Comparison of ENCODE assay signal across 1 cellular context in the genomic region with DNA sequence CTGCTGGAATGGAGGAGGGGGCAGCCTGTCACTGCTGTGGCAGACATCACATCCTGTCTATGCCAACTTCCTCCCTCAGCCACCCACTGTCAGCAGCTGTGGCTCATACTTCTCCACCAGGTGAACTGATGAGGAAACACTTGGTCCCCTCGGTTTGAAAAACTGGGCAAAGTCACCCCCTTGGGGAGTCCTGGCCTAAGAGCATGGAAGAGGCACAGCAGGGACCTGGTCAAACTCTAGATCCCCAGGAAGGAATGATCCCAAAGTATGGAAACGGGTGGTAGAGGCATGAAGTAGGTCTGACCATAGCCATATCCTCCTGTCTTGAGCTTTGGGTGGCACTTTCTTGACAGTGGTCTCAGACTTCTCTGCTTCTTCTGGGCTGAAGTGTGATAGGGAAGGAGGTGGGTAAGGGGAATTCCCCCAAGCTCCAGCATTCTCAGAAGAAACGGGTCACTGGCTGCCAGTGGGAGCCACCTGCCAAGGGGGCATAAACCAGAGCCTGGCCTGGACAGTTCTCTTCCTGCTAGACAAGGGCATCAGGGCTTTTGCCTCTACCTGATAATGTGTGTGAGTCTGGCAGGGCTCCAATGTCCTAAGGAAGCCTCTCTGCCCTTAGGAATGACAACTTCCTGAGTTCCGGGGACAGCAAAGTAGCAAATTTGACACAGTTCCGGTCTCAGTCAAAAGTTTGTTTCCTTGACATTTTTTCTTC.
TF ChIP-seq lines count a peak whose summit lies in the region.

No MANE protein-coding gene starts in this region.

TF ChIP-seq in GM12878, 131 proteins besides CTCF, POLR2A, EP300 and RAD21 (continues in another document):
- no peak for TF ChIP-seq EZH2 (IDR thresholded peaks at IDR 0.05; ENCODE audit: borderline replicate concordance, control insufficient read depth, low read depth, low read length)
- no peak for TF ChIP-seq RAD51 (IDR thresholded peaks at IDR 0.05)
- TF ChIP-seq NKRF (conservative IDR thresholded peaks at IDR 0.05): no peak
- TF ChIP-seq NFYA (IDR thresholded peaks at IDR 0.05; ENCODE audit: borderline replicate concordance, low read depth, low read length): no peak
- peak; percentile 44 to 51; a peak in 2 of 4 replicates for TF ChIP-seq IKZF2 (IDR thresholded peaks at IDR 0.05)
- TF ChIP-seq SMARCA5 (IDR thresholded peaks at IDR 0.05): 0 out of 2 replicates have a peak, but pooled peaks have one; percentile 36
- no peak for TF ChIP-seq RCOR1 (conservative IDR thresholded peaks at IDR 0.05; ENCODE audit: low read depth, low read length)
- peak; percentile 19; the same call in 1 of the 2 replicates for TF ChIP-seq RUNX3 (IDR thresholded peaks at IDR 0.05; ENCODE audit: low read length)
- TF ChIP-seq ZNF622 (IDR thresholded peaks at IDR 0.05): no peak
- TF ChIP-seq, protein P1, sequence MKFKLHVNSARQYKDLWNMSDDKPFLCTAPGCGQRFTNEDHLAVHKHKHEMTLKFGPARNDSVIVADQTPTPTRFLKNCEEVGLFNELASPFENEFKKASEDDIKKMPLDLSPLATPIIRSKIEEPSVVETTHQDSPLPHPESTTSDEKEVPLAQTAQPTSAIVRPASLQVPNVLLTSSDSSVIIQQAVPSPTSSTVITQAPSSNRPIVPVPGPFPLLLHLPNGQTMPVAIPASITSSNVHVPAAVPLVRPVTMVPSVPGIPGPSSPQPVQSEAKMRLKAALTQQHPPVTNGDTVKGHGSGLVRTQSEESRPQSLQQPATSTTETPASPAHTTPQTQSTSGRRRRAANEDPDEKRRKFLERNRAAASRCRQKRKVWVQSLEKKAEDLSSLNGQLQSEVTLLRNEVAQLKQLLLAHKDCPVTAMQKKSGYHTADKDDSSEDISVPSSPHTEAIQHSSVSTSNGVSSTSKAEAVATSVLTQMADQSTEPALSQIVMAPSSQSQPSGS (IDR thresholded peaks at IDR 0.05; ENCODE audit: low read length): no peak
- TF ChIP-seq NR2C1 (IDR thresholded peaks at IDR 0.05): no peak
- no peak for TF ChIP-seq LARP7 (IDR thresholded peaks at IDR 0.05)
- no peak for TF ChIP-seq RFX5 (IDR thresholded peaks at IDR 0.05; ENCODE audit: low read depth, low read length)
- TF ChIP-seq CHD2 (IDR thresholded peaks at IDR 0.05; ENCODE audit: borderline replicate concordance, low read depth, low read length): no peak
- TF ChIP-seq HDAC2 (IDR thresholded peaks at IDR 0.05): no peak
- TF ChIP-seq ZBED1 (IDR thresholded peaks at IDR 0.05; ENCODE audit: borderline replicate concordance): no peak
- no peak for TF ChIP-seq NR2C2 (IDR thresholded peaks at IDR 0.05; ENCODE audit: borderline replicate concordance, control insufficient read depth, insufficient read length, low read depth)
- no peak for TF ChIP-seq FOXM1 (IDR thresholded peaks at IDR 0.05; ENCODE audit: low read depth, low read length)
- peak; percentile 30 for TF ChIP-seq ZNF687 (IDR thresholded peaks at IDR 0.05)
- TF ChIP-seq JUNB (IDR thresholded peaks at IDR 0.05): no peak
- TF ChIP-seq HCFC1 (IDR thresholded peaks at IDR 0.05; ENCODE audit: low read length): no peak
- peak; percentile 66; the same call in 1 of the 2 replicates for TF ChIP-seq TCF3 (IDR thresholded peaks at IDR 0.05; ENCODE audit: borderline replicate concordance, insufficient read depth, low read depth, low read length)
- no peak for TF ChIP-seq STAT3 (IDR thresholded peaks at IDR 0.05; ENCODE audit: low read depth, low read length)
- TF ChIP-seq, protein P2, sequence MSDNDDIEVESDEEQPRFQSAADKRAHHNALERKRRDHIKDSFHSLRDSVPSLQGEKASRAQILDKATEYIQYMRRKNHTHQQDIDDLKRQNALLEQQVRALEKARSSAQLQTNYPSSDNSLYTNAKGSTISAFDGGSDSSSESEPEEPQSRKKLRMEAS (IDR thresholded peaks at IDR 0.05; ENCODE audit: low read depth, low read length): no peak
- no peak for TF ChIP-seq BMI1 (IDR thresholded peaks at IDR 0.05; ENCODE audit: borderline replicate concordance)
- peak; percentile 66; the same call in 1 of the 2 replicates for TF ChIP-seq SPI1 (IDR thresholded peaks at IDR 0.05; ENCODE audit: borderline replicate concordance, insufficient read depth, low read depth, low read length)
- no peak for TF ChIP-seq YBX1 (IDR thresholded peaks at IDR 0.05)
- peak; percentile 62; the same call in 1 of the 2 replicates for TF ChIP-seq PKNOX1 (IDR thresholded peaks at IDR 0.05)
- TF ChIP-seq HDAC6 (IDR thresholded peaks at IDR 0.05; ENCODE audit: unreplicated experiment): no peak
- TF ChIP-seq, protein P3, sequence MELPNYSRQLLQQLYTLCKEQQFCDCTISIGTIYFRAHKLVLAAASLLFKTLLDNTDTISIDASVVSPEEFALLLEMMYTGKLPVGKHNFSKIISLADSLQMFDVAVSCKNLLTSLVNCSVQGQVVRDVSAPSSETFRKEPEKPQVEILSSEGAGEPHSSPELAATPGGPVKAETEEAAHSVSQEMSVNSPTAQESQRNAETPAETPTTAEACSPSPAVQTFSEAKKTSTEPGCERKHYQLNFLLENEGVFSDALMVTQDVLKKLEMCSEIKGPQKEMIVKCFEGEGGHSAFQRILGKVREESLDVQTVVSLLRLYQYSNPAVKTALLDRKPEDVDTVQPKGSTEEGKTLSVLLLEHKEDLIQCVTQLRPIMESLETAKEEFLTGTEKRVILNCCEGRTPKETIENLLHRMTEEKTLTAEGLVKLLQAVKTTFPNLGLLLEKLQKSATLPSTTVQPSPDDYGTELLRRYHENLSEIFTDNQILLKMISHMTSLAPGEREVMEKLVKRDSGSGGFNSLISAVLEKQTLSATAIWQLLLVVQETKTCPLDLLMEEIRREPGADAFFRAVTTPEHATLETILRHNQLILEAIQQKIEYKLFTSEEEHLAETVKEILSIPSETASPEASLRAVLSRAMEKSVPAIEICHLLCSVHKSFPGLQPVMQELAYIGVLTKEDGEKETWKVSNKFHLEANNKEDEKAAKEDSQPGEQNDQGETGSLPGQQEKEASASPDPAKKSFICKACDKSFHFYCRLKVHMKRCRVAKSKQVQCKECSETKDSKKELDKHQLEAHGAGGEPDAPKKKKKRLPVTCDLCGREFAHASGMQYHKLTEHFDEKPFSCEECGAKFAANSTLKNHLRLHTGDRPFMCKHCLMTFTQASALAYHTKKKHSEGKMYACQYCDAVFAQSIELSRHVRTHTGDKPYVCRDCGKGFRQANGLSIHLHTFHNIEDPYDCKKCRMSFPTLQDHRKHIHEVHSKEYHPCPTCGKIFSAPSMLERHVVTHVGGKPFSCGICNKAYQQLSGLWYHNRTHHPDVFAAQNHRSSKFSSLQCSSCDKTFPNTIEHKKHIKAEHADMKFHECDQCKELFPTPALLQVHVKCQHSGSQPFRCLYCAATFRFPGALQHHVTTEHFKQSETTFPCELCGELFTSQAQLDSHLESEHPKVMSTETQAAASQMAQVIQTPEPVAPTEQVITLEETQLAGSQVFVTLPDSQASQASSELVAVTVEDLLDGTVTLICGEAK (IDR thresholded peaks at IDR 0.05; ENCODE audit: borderline replicate concordance): peak; percentile 27; the same call in 1 of the 2 replicates
- no peak for TF ChIP-seq BCL11A (IDR thresholded peaks at IDR 0.05; ENCODE audit: low read depth, low read length)
- no peak for TF ChIP-seq RBBP5 (conservative IDR thresholded peaks at IDR 0.05)
- peak in 1 of 2 experiments; percentile 55; a peak in 1 of 4 replicates for TF ChIP-seq ETV6 (conservative IDR thresholded peaks at IDR 0.05 in 1 of 2, IDR thresholded peaks at IDR 0.05 in 1 of 2; ENCODE audit: borderline replicate concordance in 1 of 2, low read depth in 1 of 2)
- TF ChIP-seq PML (IDR thresholded peaks at IDR 0.05; ENCODE audit: low read length): no peak
- TF ChIP-seq CBX5 (IDR thresholded peaks at IDR 0.05; ENCODE audit: low read depth): no peak
- no peak for TF ChIP-seq MTA2 (IDR thresholded peaks at IDR 0.05; ENCODE audit: low read depth)
- no peak for TF ChIP-seq NR2F1 (conservative IDR thresholded peaks at IDR 0.05)
- no peak for TF ChIP-seq CBFB (IDR thresholded peaks at IDR 0.05; ENCODE audit: low read depth)
- TF ChIP-seq CEBPB (IDR thresholded peaks at IDR 0.05; ENCODE audit: borderline replicate concordance in 1 of 2, low read depth in 2 of 2, low read length in 2 of 2): no peak
- TF ChIP-seq MEF2B (IDR thresholded peaks at IDR 0.05; ENCODE audit: partially characterized antibody, poor library complexity, severe bottlenecking): no peak
- TF ChIP-seq SMC3 (IDR thresholded peaks at IDR 0.05; ENCODE audit: borderline replicate concordance, low read length): no peak
- peak; percentile 61; the same call in 1 of the 2 replicates for TF ChIP-seq GATAD2B (conservative IDR thresholded peaks at IDR 0.05; ENCODE audit: low read depth)
- peak; percentile 50 for TF ChIP-seq IKZF1 (conservative IDR thresholded peaks at IDR 0.05)
- TF ChIP-seq, protein P4, sequence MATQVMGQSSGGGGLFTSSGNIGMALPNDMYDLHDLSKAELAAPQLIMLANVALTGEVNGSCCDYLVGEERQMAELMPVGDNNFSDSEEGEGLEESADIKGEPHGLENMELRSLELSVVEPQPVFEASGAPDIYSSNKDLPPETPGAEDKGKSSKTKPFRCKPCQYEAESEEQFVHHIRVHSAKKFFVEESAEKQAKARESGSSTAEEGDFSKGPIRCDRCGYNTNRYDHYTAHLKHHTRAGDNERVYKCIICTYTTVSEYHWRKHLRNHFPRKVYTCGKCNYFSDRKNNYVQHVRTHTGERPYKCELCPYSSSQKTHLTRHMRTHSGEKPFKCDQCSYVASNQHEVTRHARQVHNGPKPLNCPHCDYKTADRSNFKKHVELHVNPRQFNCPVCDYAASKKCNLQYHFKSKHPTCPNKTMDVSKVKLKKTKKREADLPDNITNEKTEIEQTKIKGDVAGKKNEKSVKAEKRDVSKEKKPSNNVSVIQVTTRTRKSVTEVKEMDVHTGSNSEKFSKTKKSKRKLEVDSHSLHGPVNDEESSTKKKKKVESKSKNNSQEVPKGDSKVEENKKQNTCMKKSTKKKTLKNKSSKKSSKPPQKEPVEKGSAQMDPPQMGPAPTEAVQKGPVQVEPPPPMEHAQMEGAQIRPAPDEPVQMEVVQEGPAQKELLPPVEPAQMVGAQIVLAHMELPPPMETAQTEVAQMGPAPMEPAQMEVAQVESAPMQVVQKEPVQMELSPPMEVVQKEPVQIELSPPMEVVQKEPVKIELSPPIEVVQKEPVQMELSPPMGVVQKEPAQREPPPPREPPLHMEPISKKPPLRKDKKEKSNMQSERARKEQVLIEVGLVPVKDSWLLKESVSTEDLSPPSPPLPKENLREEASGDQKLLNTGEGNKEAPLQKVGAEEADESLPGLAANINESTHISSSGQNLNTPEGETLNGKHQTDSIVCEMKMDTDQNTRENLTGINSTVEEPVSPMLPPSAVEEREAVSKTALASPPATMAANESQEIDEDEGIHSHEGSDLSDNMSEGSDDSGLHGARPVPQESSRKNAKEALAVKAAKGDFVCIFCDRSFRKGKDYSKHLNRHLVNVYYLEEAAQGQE (IDR thresholded peaks at IDR 0.05; ENCODE audit: low read depth, low read length): no peak
- TF ChIP-seq CREB1 (IDR thresholded peaks at IDR 0.05; ENCODE audit: low read depth): 0 out of 2 replicates have a peak, but pooled peaks have one; percentile 26
